1 cellular context compared by ENCODE assay signal in the genomic region with DNA sequence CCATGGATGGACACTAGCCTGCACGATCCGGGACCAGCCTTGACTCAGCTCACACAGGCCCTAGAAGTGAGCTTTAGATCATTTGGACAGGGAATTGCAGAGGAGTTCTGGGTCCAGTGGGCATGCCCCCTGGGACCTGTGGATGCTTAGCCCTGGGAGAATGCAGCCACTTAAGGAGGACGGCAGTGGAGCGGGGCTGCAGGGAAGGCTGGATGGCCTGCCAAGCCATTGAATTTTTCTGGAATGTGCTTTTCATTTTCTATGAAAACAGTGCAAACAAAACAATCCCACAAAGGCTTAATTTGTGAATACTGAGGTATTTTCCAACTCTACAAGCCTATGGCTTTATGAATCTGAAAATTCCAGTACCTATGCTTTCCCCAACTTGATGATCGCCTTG.
TF ChIP-seq lines count a peak whose summit lies in the region.

No MANE protein-coding gene starts in this region.

TF ChIP-seq in IMR-90, 13 proteins besides CTCF, POLR2A, EP300 and RAD21:
- TF ChIP-seq, protein P1, sequence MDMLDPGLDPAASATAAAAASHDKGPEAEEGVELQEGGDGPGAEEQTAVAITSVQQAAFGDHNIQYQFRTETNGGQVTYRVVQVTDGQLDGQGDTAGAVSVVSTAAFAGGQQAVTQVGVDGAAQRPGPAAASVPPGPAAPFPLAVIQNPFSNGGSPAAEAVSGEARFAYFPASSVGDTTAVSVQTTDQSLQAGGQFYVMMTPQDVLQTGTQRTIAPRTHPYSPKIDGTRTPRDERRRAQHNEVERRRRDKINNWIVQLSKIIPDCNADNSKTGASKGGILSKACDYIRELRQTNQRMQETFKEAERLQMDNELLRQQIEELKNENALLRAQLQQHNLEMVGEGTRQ (IDR thresholded peaks at IDR 0.05; ENCODE audit: low read depth, low read length), result no peak
- TF ChIP-seq SMC3 (IDR thresholded peaks at IDR 0.05; ENCODE audit: low read depth, low read length), result no peak
- no peak for TF ChIP-seq MXI1 (IDR thresholded peaks at IDR 0.05; ENCODE audit: borderline replicate concordance, low read depth, low read length)
- TF ChIP-seq FOS (IDR thresholded peaks at IDR 0.05; ENCODE audit: low read depth, low read length), result no peak
- TF ChIP-seq RCOR1 (IDR thresholded peaks at IDR 0.05; ENCODE audit: insufficient replicate concordance, low read length), result no peak
- TF ChIP-seq MAFK (IDR thresholded peaks at IDR 0.05; ENCODE audit: low read depth, low read length), result no peak
